ENCODE assay signal across 18 cellular contexts in genomic region chr6:71123051-71123450, GRCh38.
DNase-seq lines count a peak whose midpoint lies in the region; TF ChIP-seq lines count a peak whose summit lies in the region.
"Had no signal": no experiment of that assay in that cellular context is flagged by ENCODE, and none has a peak within 500 bp of the region (broad histone marks: within the 10 kb centered on the region; RNA-seq: fewer than 3 reads in every experiment).

No MANE protein-coding gene starts in this region.

- H3K9me3 ChIP-seq in SK-N-MC (ENCODE audit: low read depth, low read length) (no peaks in the 10 kb centered on the region; the same call in 1 of the 2 replicates), uterus (no peaks in the 10 kb centered on the region)
- H3K9me3 ChIP-seq: SJSA1 had no signal

- peak overlapping the region; percentile 51; the same call in 1 of the 2 replicates for H3K4me3 ChIP-seq in SK-N-MC
- H3K4me3 ChIP-seq in choroid plexus epithelial cell (ENCODE audit: low read depth, low read length), result no peak overlapping the region
- no peak overlapping the region for H3K4me3 ChIP-seq in uterus
- H3K4me3 ChIP-seq: BLaER1, SJSA1 had no signal

- TF ChIP-seq POLR2A in uterus (IDR thresholded peaks at IDR 0.05), result no peak

- H3K27me3 ChIP-seq in uterus, result no peaks in the 10 kb centered on the region
- H3K27me3 ChIP-seq: BLaER1, SJSA1 had no signal

- TF ChIP-seq CTCF in choroid plexus epithelial cell (conservative IDR thresholded peaks at IDR 0.05; ENCODE audit: low read depth, low read length) (no peak), uterus (IDR thresholded peaks at IDR 0.05) (no peak), GM20000 (IDR thresholded peaks at IDR 0.05; ENCODE audit: extremely low read depth, missing control alignments) (no peak)

- no peaks in the 10 kb centered on the region for H3K4me1 ChIP-seq in uterus
- H3K4me1 ChIP-seq: BLaER1 had no signal

- no peak overlapping the region for H3K9ac ChIP-seq in SK-N-MC (ENCODE audit: insufficient read length)
- H3K9ac ChIP-seq: BLaER1 had no signal

- DNase-seq in Daoy (ENCODE audit: low read depth) (peak; percentile 30), SK-N-MC (ENCODE audit: low read depth, low spot score) (no peak), choroid plexus epithelial cell (ENCODE audit: low read depth) (peak; percentile 81), renal cortical epithelial cell (ENCODE audit: low read depth) (peak; percentile 83), uterus (no peak), GM20000 (ENCODE audit: low spot score) (no peak), activated gamma-delta T cell (lab: John Stamatoyannopoulos, UW) (no peak), mucosa of gallbladder (ENCODE audit: low spot score) (no peak)
- DNase-seq: CD8-positive, alpha-beta memory T cell; IMR-90; Kasumi-1; NCI-H1417 treated with DMSO at 0.1 percent for 48 hours; NCI-H2081; NCI-H526 treated with DMSO at 0.1 percent for 48 hours; OCI-M1 had no signal

- H3K27ac ChIP-seq in SK-N-MC, result no peak overlapping the region
- H3K27ac ChIP-seq in uterus, result no peak overlapping the region
- H3K27ac ChIP-seq: BLaER1, RWPE1, SJSA1 had no signal

- H3K36me3 ChIP-seq in SK-N-MC (ENCODE audit: insufficient read depth, low read length) (no peaks in the 10 kb centered on the region), uterus (no peaks in the 10 kb centered on the region)
- H3K36me3 ChIP-seq: BLaER1, SJSA1 had no signal

- intact Hi-C loops in uterus (cut with DNase I; ENCODE audit: low total_unique reads), result no loop called here

Comparison
In these comparisons a context has a peak if more than half of its experiments do, and no peak if none do; other contexts are left out.
1. DNase-seq: peak in Daoy (single experiment), choroid plexus epithelial cell (single experiment) and renal cortical epithelial cell (single experiment); none in SK-N-MC (single experiment), uterus (0 of 2), GM20000 (single experiment), activated gamma-delta T cell (single experiment) and mucosa of gallbladder (single experiment).